In the genomic region with DNA sequence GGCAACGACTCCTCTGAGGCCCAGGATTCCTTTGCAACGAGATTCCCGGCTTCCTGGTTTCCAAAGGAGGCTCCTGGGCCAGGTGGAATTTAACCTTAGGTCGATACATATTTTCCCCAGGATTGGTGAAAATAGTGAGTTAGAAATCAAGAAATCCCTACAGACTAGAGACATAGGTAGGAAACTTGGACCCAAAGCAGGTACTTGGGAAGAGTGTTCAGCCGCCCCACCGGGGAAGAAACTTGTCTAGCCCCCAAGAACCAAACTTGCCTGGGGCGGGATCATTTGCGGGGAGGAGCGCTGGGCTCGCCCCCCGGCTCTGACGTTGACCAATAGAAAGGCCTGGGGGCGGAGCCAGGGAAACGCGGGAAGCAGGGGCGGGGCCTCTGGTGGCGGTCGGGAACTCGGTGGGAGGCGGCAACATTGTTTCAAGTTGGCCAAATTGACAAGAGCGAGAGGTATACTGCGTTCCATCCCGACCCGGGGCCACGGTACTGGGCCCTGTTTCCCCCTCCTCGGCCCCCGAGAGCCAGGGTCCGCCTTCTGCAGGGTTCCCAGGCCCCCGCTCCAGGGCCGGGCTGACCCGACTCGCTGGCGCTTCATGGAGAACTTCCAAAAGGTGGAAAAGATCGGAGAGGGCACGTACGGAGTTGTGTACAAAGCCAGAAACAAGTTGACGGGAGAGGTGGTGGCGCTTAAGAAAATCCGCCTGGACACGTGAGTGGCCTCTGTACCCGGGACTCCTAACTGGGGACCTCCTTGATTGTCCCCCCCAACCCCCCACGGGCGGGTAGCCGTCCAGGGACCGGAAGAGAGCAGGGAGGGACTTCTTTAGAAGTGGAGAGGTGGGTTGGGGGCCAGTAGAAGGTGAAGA, we compare ENCODE assay signal across 1 cellular context.
TF ChIP-seq lines count a peak whose summit lies in the region.

A gene (plus strand): TSS at position 423 of the 874 bp plus-strand sequence. CDS start 179 bp downstream, at position 602.

TF ChIP-seq in K562, 482 proteins besides CTCF, POLR2A, EP300 and RAD21 (continued from another document):
- TF ChIP-seq, protein P1, sequence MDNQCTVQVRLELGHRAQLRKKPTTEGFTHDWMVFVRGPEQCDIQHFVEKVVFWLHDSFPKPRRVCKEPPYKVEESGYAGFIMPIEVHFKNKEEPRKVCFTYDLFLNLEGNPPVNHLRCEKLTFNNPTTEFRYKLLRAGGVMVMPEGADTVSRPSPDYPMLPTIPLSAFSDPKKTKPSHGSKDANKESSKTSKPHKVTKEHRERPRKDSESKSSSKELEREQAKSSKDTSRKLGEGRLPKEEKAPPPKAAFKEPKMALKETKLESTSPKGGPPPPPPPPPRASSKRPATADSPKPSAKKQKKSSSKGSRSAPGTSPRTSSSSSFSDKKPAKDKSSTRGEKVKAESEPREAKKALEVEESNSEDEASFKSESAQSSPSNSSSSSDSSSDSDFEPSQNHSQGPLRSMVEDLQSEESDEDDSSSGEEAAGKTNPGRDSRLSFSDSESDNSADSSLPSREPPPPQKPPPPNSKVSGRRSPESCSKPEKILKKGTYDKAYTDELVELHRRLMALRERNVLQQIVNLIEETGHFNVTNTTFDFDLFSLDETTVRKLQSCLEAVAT (IDR thresholded peaks at IDR 0.05), result peak in 1 of 2 experiments; percentile 48; a peak in 1 of 4 replicates
- TF ChIP-seq KLF1 (tag; IDR thresholded peaks at IDR 0.05) (no peak), DPF2 (IDR thresholded peaks at IDR 0.05) (peak; percentile 5; the same call in 1 of the 2 replicates), CREM (IDR thresholded peaks at IDR 0.05; ENCODE audit: low read depth) (peak; percentile 72)
